9 cellular contexts compared by ENCODE assay signal in genomic region chr11:65900899-65901180, GRCh38. TPM values are rescaled to one million over a fixed set of nuclear protein-coding genes. Genes with fewer than 3 reads are reported as not detected.
DNase-seq lines count a peak whose midpoint lies in the region; ATAC-seq and TF ChIP-seq lines count a peak whose summit lies in the region.
"Had no signal": no experiment of that assay in that cellular context is flagged by ENCODE, and none has a peak within 500 bp of the region (broad histone marks: within the 10 kb centered on the region; RNA-seq: fewer than 3 reads in every experiment).

No MANE protein-coding gene starts in this region.

- H3K36me3 ChIP-seq in BLaER1 (no peaks in the 10 kb centered on the region), Loucy (ENCODE audit: insufficient read depth, low read length) (no peaks in the 10 kb centered on the region), colonic mucosa (no peaks in the 10 kb centered on the region)

- H3K4me1 Mint-ChIP-seq in neural crest cell = peaks cover 35% of the 10 kb centered on the region

- H3K4me1 ChIP-seq in BLaER1 (peaks cover 42% of the 10 kb centered on the region), Loucy (ENCODE audit: insufficient read depth, low read length, poor library complexity, severe bottlenecking) (peaks cover 7% of the 10 kb centered on the region), colonic mucosa (peaks cover 9% of the 10 kb centered on the region)

- no peak overlapping the region for H3K9ac ChIP-seq in BLaER1
- H3K9ac ChIP-seq in Loucy (ENCODE audit: low read depth, low read length, poor library complexity, severe bottlenecking) = no peak overlapping the region
- H3K9ac ChIP-seq in colonic mucosa (ENCODE audit: low read depth in 2 of 2, low read length in 2 of 2) = no peak overlapping the region

- no peak overlapping the region for H3K27ac Mint-ChIP-seq in neural crest cell (ENCODE audit: unreplicated experiment)

- peak overlapping the region; percentile 95 for H3K4me2 ChIP-seq in BLaER1
- peak overlapping the region; percentile 69 for H3K4me2 ChIP-seq in Loucy (ENCODE audit: low read depth, low read length, poor library complexity, severe bottlenecking)

- H3K36me3 Mint-ChIP-seq in neural crest cell (ENCODE audit: low read depth) = no peaks in the 10 kb centered on the region

- H3K9me2 ChIP-seq in Loucy (replicated peaks; ENCODE audit: low read depth, low read length) = no peaks in the 10 kb centered on the region

- peaks cover 57% of the 10 kb centered on the region for H3K27me3 Mint-ChIP-seq in neural crest cell (ENCODE audit: low read depth)

- intact Hi-C loops in colonic mucosa (cut with DNase I) = no loop called here

- peak overlapping the region; percentile 78 for H3K4me3 Mint-ChIP-seq in neural crest cell

- no peak overlapping the region for H3K27ac ChIP-seq in BLaER1
- H3K27ac ChIP-seq in colonic mucosa = peak overlapping the region; percentile 32

- peaks cover 61% of the 10 kb centered on the region for H3K27me3 ChIP-seq in BLaER1
- H3K27me3 ChIP-seq in Loucy (ENCODE audit: insufficient read depth, low read length, poor library complexity, severe bottlenecking) = no peaks in the 10 kb centered on the region
- H3K27me3 ChIP-seq in colonic mucosa = no peaks in the 10 kb centered on the region

- no peaks in the 10 kb centered on the region for H3F3A ChIP-seq in Loucy (ENCODE audit: low read depth)

- ATAC-seq in HG02970 (IDR thresholded peaks at IDR 0.05; ENCODE audit: low FRiP score, unreplicated experiment) (no peak), HG02840 (IDR thresholded peaks at IDR 0.05; ENCODE audit: low FRiP score, unreplicated experiment) (no peak)

- no peak for TF ChIP-seq CTCF in Loucy (conservative IDR thresholded peaks at IDR 0.05; ENCODE audit: low read length)
- no peak for TF ChIP-seq CTCF in colonic mucosa (IDR thresholded peaks at IDR 0.05)
- TF ChIP-seq CTCF in neural crest cell (conservative IDR thresholded peaks at IDR 0.05) = no peak

- H2AFZ ChIP-seq in Loucy (ENCODE audit: low read length) = 0 out of 2 replicates have a peak overlapping the region, but pooled peaks have one; percentile 53

- no peak for DNase-seq in colonic mucosa
- DNase-seq in neural crest cell (ENCODE audit: low read depth, low spot score) = no peak
- DNase-seq in NCI-H2171 treated with DMSO at 0.1 percent for 48 hours (lab: John Stamatoyannopoulos, UW) = no peak
- DNase-seq in mesenteric fat pad (ENCODE audit: low spot score) = no peak
- DNase-seq: NCI-H446 treated with DMSO at 0.1 percent for 48 hours had no signal

- peak overlapping the region; percentile 73; the same call in 1 of the 2 replicates for H3K4me3 ChIP-seq in BLaER1
- H3K4me3 ChIP-seq in Loucy (ENCODE audit: low read length, poor library complexity, severe bottlenecking) = no peak overlapping the region
- peak overlapping the region; percentile 53 for H3K4me3 ChIP-seq in colonic mucosa

- H3K79me2 ChIP-seq in Loucy (ENCODE audit: insufficient read depth, low read length) = no peaks in the 10 kb centered on the region

- H3K9me3 ChIP-seq in BLaER1 = no peaks in the 10 kb centered on the region
- H3K9me3 ChIP-seq in Loucy (ENCODE audit: insufficient read depth, low read depth, low read length) = no peaks in the 10 kb centered on the region
- no peaks in the 10 kb centered on the region for H3K9me3 ChIP-seq in colonic mucosa

- H4K20me1 ChIP-seq in BLaER1 = no peaks in the 10 kb centered on the region
- no peaks in the 10 kb centered on the region for H4K20me1 ChIP-seq in Loucy (ENCODE audit: insufficient read depth, low read length, poor library complexity, severe bottlenecking)

- H3K9me3 Mint-ChIP-seq in neural crest cell = no peaks in the 10 kb centered on the region

RNA-seq across cellular contexts. Expression of gene FOSL1, which starts 0.7 kb away (rescaled TPM):
- 1 to 10 TPM in 1 of 2 donors, under 1 TPM in 1; 0.84 to 4.2 TPM for total RNA-seq in colonic mucosa
- total RNA-seq in neural crest cell = 4.2 and 4.7 TPM in 2 replicates
- 58.3 TPM for total RNA-seq in mesenteric fat pad

RNA-seq across cellular contexts. Expression of gene CCDC85B, which starts 10.4 kb away (rescaled TPM):
- total RNA-seq in colonic mucosa = 10 to 100 TPM; 11.2 to 16.3 TPM
- 29.3 and 29.4 TPM in 2 replicates for total RNA-seq in neural crest cell
- 26.0 TPM for total RNA-seq in mesenteric fat pad

RNA-seq across cellular contexts. Expression of gene FIBP, which starts 12.6 kb away (rescaled TPM):
- total RNA-seq in colonic mucosa (10 to 100 TPM; 41.9 to 53.5 TPM), neural crest cell (88.1 and 90.0 TPM in 2 replicates), mesenteric fat pad (46.5 TPM)

RNA-seq across cellular contexts. Expression of gene C11orf68, which starts 18.0 kb away (rescaled TPM):
- total RNA-seq in colonic mucosa (10 to 100 TPM; 26.6 to 29.0 TPM), neural crest cell (25.7 and 27.2 TPM in 2 replicates), mesenteric fat pad (33.4 TPM)

RNA-seq across cellular contexts. Expression of gene DRAP1, which starts 18.4 kb away (rescaled TPM):
- 10 to 100 TPM; 53.4 to 91.5 TPM for total RNA-seq in colonic mucosa
- total RNA-seq in neural crest cell = 101 and 110 TPM in 2 replicates
- total RNA-seq in mesenteric fat pad = 87.0 TPM

Comparison
In these comparisons a context has a peak if more than half of its experiments do, and no peak if none do; other contexts are left out.
1. RNA of gene FOSL1, which starts 0.7 kb away (total RNA-seq): 58.3 TPM in mesenteric fat pad (single experiment); 4.2 to 4.7 TPM in neural crest cell and 0.84 to 4.2 TPM in colonic mucosa; every median in the first group is over 10 times any median in the second.